In genomic region chr10:43859016-43859525, GRCh38 we compare ENCODE assay signal across 21 cellular contexts.
A peak's percentile ranks its signal among the peaks of the same experiment; 100 is the strongest.
DNase-seq lines count a peak whose midpoint lies in the region; ATAC-seq, FAIRE-seq and TF ChIP-seq lines count a peak whose summit lies in the region.
"Had no signal": no experiment of that assay in that cellular context is flagged by ENCODE, and none has a peak within 500 bp of the region (broad histone marks: within the 10 kb centered on the region; RNA-seq: fewer than 3 reads in every experiment).

No MANE protein-coding gene starts in this region.

- H3K27me3 ChIP-seq in HepG2 (ENCODE audit: control insufficient read depth in 1 of 2, insufficient read depth in 2 of 2, low read length in 2 of 2) (peaks cover 0 to 7% of the 10 kb centered on the region in 2 experiments; a peak in 2 of 5 replicates), right lobe of liver (no peaks in the 10 kb centered on the region), skeletal muscle tissue (ENCODE audit: control insufficient read depth in 3 of 3, insufficient read depth in 3 of 3, low read length in 3 of 3) (no peaks in the 10 kb centered on the region), foreskin keratinocyte (no peaks in the 10 kb centered on the region)

- in situ Hi-C loops in HepG2 (cut with HindIII; ENCODE audit: extremely low pct_ligation_motif_present, low pct_unique_long_range_greater_than_20kb), result no loop called here

- no peak for ATAC-seq in HepG2
- ATAC-seq in right lobe of liver, result no peak
- no peak for ATAC-seq in foreskin keratinocyte

- CTCF ChIA-PET in HepG2 (lab: Yijun Ruan, JAX; ENCODE audit: low intra/inter-chr PET ratio, low total read pairs), result no interaction called here

- POLR2A ChIA-PET in HepG2 (lab: Yijun Ruan, JAX), result no interaction called here

- H3K4me1 ChIP-seq in HepG2 (ENCODE audit: insufficient read depth, low read length), result peaks cover 28% of the 10 kb centered on the region
- peaks cover 0 to 22% (median 0%) of the 10 kb centered on the region in 4 donors for H3K4me1 ChIP-seq in right lobe of liver
- H3K4me1 ChIP-seq in skeletal muscle tissue (ENCODE audit: control insufficient read depth in 3 of 3, insufficient read depth in 3 of 3, low read length in 3 of 3), result peaks cover 6 to 15% (median 10%) of the 10 kb centered on the region in 3 donors
- H3K4me1 ChIP-seq in foreskin keratinocyte, result no peaks in the 10 kb centered on the region

- H3K9me3 ChIP-seq in HepG2 (ENCODE audit: low read length) (no peaks in the 10 kb centered on the region), right lobe of liver (no peaks in the 10 kb centered on the region), skeletal muscle tissue (ENCODE audit: control insufficient read depth in 3 of 3, low read length in 3 of 3) (no peaks in the 10 kb centered on the region)
- H3K9me3 ChIP-seq: Caco-2 had no signal

- no peak overlapping the region for H3K4me3 ChIP-seq in HepG2 (replicated peaks in 1 of 3; ENCODE audit: insufficient read depth in 1 of 3, low read depth in 2 of 3, low read length in 3 of 3)
- no peak overlapping the region for H3K4me3 ChIP-seq in right lobe of liver
- H3K4me3 ChIP-seq in coronary artery, result no peak overlapping the region
- H3K4me3 ChIP-seq in skeletal muscle tissue (ENCODE audit: low read length in 3 of 3), result no peak overlapping the region
- H3K4me3 ChIP-seq: GM23248 had no signal

- WGBS in HepG2 (ENCODE audit: low lambda C conversion rate), result 53% methylated on average over 6 of the region's 6 CpGs
- WGBS in right lobe of liver (ENCODE audit: insufficient coverage, low coverage, low lambda C conversion rate, missing lambda C conversion rate), result 78% methylated on average over 5 of the region's 6 CpGs

- TF ChIP-seq EP300 in HepG2 (IDR thresholded peaks at IDR 0.05; ENCODE audit: low read depth in 2 of 2, low read length in 2 of 2) (no peak), HepG2 (CRISPR knock-in tag; IDR thresholded peaks at IDR 0.05; ENCODE audit: borderline replicate concordance) (no peak)

- intact Hi-C loops in HepG2 (cut with micrococcal nuclease; ENCODE audit: unreplicated experiment) (no loop called here), right lobe of liver (cut with DNase I) (no loop called here)

- TF ChIP-seq POLR2A in HepG2 (IDR thresholded peaks at IDR 0.05; ENCODE audit: insufficient read depth in 1 of 2, low read depth in 2 of 2, low read length in 2 of 2) (no peak), right lobe of liver (IDR thresholded peaks at IDR 0.05) (no peak)

- BruUV-seq in HepG2 (replicated peaks; lab: Mats Ljungman, UMichigan), result no TSS peak

- FAIRE-seq in HepG2 (lab: Jason Lieb, UNC), result no peak
- FAIRE-seq: A204.1, D721Med, GM12892, GM18507, H54 had no signal

- no peak overlapping the region for H3K27ac ChIP-seq in HepG2 (ENCODE audit: extremely low read length, insufficient read depth, low read length)
- H3K27ac ChIP-seq in right lobe of liver, result no peak overlapping the region
- no peak overlapping the region for H3K27ac ChIP-seq in coronary artery
- peak overlapping the region; percentile 31 for H3K27ac ChIP-seq in skeletal muscle tissue (ENCODE audit: low read depth, low read length)
- H3K27ac ChIP-seq in foreskin keratinocyte, result no peak overlapping the region
- H3K27ac ChIP-seq: C4-2B, GM23248 had no signal

- H2AFZ ChIP-seq in HepG2 (ENCODE audit: low read length), result no peak overlapping the region
- H2AFZ ChIP-seq: GM23248 had no signal

- TF ChIP-seq CTCF in HepG2 (CRISPR knock-in tag; IDR thresholded peaks at IDR 0.05) (no peak), right lobe of liver (IDR thresholded peaks at IDR 0.05) (no peak), coronary artery (IDR thresholded peaks at IDR 0.05) (no peak), foreskin keratinocyte (conservative IDR thresholded peaks at IDR 0.05) (no peak)

- H4K20me1 ChIP-seq in HepG2 (ENCODE audit: insufficient read depth, low read length), result no peaks in the 10 kb centered on the region

- TF ChIP-seq RAD21 in HepG2 (CRISPR knock-in tag; IDR thresholded peaks at IDR 0.05), result no peak

- H3K9ac ChIP-seq in HepG2 (ENCODE audit: insufficient read depth, low read depth, low read length) (no peak overlapping the region), skeletal muscle tissue (ENCODE audit: low read depth in 1 of 3, low read length in 3 of 3) (no peak overlapping the region)
- H3K9ac ChIP-seq: GM23248 had no signal

- DNase-seq in HepG2 (ENCODE audit: low spot score) (no peak), right lobe of liver (no peak), coronary artery (ENCODE audit: low spot score) (peak; percentile 36), lung microvascular endothelial cell (ENCODE audit: low read depth in 2 of 2) (peak; percentile 23 to 59), foreskin keratinocyte (no peak), NCI-H748 (lab: John Stamatoyannopoulos, UW; ENCODE audit: unreplicated experiment) (no peak), DMS53 (lab: John Stamatoyannopoulos, UW) (no peak)
- DNase-seq: AML-193; Caco-2; CD4-positive, alpha-beta T cell; DMS79; GDM1; GM23248; HCEC 1CT had no signal

- no peaks in the 10 kb centered on the region for H3K79me2 ChIP-seq in HepG2 (ENCODE audit: insufficient read depth, low read length)

- no peaks in the 10 kb centered on the region for H3K36me3 ChIP-seq in HepG2 (replicated peaks in 1 of 2; ENCODE audit: control insufficient read depth in 1 of 2, insufficient read depth in 2 of 2, low read length in 2 of 2)
- H3K36me3 ChIP-seq in right lobe of liver, result no peaks in the 10 kb centered on the region
- H3K36me3 ChIP-seq in skeletal muscle tissue (ENCODE audit: control insufficient read depth in 3 of 3, insufficient read depth in 3 of 3, low read length in 3 of 3), result no peaks in the 10 kb centered on the region

- H3K4me2 ChIP-seq in HepG2 (ENCODE audit: low read depth, low read length), result no peak overlapping the region

TF ChIP-seq in HepG2, 621 proteins besides CTCF, POLR2A, EP300 and RAD21:
- TF ChIP-seq ZNF615 (CRISPR knock-in tag; IDR thresholded peaks at IDR 0.05; ENCODE audit: borderline replicate concordance), result no peak
- peak; percentile 93 for TF ChIP-seq MAFF (IDR thresholded peaks at IDR 0.05; ENCODE audit: low read depth, low read length)
- TF ChIP-seq BCL6 (CRISPR knock-in tag; IDR thresholded peaks at IDR 0.05), result no peak
- TF ChIP-seq MAFK (conservative IDR thresholded peaks at IDR 0.05 in 1 of 2, IDR thresholded peaks at IDR 0.05 in 1 of 2; ENCODE audit: low read length in 2 of 2), result peak; percentile 94 to 96

Comparison
In these comparisons a context has a peak if more than half of its experiments do, and no peak if none do; other contexts are left out.
1. DNase-seq: peak in coronary artery (single experiment) and lung microvascular endothelial cell (2 of 2); none in HepG2 (single experiment), right lobe of liver (0 of 3), foreskin keratinocyte (0 of 2), NCI-H748 (single experiment) and DMS53 (single experiment).